Comparison of ENCODE assay signal across 29 cellular contexts in genomic region chr1:53371851-53372250, GRCh38. TPM values are rescaled to one million over a fixed set of nuclear protein-coding genes. Genes with fewer than 3 reads are reported as not detected.
DNase-seq lines count a peak whose midpoint lies in the region; ATAC-seq and TF ChIP-seq lines count a peak whose summit lies in the region.
"Had no signal": no experiment of that assay in that cellular context is flagged by ENCODE, and none has a peak within 500 bp of the region (broad histone marks: within the 10 kb centered on the region; RNA-seq: fewer than 3 reads in every experiment).

No MANE protein-coding gene starts in this region.

- peak overlapping the region; percentile 27 for H3K27ac Mint-ChIP-seq in T-helper 17 cell
- H3K27ac Mint-ChIP-seq: activated naive CD8-positive, alpha-beta T cell; activated T-helper 1 cell treated with anti-CD3 and anti-CD28 coated beads, Interleukin-12 subunit alpha, Interleukin-12 subunit beta, Interleukin-2, Interleukin-4 antibody, amounts not matched to agents 30 ng/mL and 10 ng/mL and 1 ng/mL, durations not matched to agents 14 hours and 24 hours and 36 hours; dendritic cell treated with granulocyte-macrophage colony-stimulating factor and Interleukin-4, amounts not matched to agents 40 ng/mL and 50 ng/mL, for 4 days had no signal

- no peak overlapping the region for H3K27ac ChIP-seq in HEK293 (ENCODE audit: extremely low read depth, low read depth, low read length)
- no peak overlapping the region for H3K27ac ChIP-seq in esophagus muscularis mucosa (replicated peaks in 1 of 4)
- H3K27ac ChIP-seq: KMS-11, parathyroid adenoma, SK-N-MC, uterus had no signal

- 84% methylated on average over 5 of the region's 5 CpGs for WGBS in esophagus muscularis mucosa

- no peak for TF ChIP-seq CTCF in HEK293 (tag by site-specific recombination; IDR thresholded peaks at IDR 0.05)
- TF ChIP-seq CTCF in esophagus muscularis mucosa (IDR thresholded peaks at IDR 0.05) = no peak

- CTCF ChIA-PET in HEK293 (lab: Yijun Ruan, JAX) = no interaction called here

- intact Hi-C loops in esophagus muscularis mucosa (cut with DNase I) (no loop called here), sciatic nerve (cut with DNase I) (no loop called here)

- ATAC-seq in T-helper 17 cell (no peak), sciatic nerve (no peak), GM18502 (IDR thresholded peaks at IDR 0.05; ENCODE audit: poor library complexity, unreplicated experiment) (no peak)
- ATAC-seq: HCT116, mucosa of descending colon, right cardiac atrium had no signal

- H3K9me3 ChIP-seq in HEK293 (ENCODE audit: control insufficient read depth, insufficient read depth, low read depth, low read length) = no peaks in the 10 kb centered on the region
- H3K9me3 ChIP-seq in T-helper 17 cell (ENCODE audit: control insufficient read depth, low read length, poor library complexity, severe bottlenecking) = no peaks in the 10 kb centered on the region
- H3K9me3 ChIP-seq in esophagus muscularis mucosa = no peaks in the 10 kb centered on the region
- H3K9me3 ChIP-seq: Caco-2, mucosa of descending colon, uterus had no signal

- H3K4me1 ChIP-seq in HEK293 (ENCODE audit: control insufficient read depth, insufficient read depth, low read length) (no peaks in the 10 kb centered on the region), esophagus muscularis mucosa (no peaks in the 10 kb centered on the region)
- H3K4me1 ChIP-seq: Caco-2, parathyroid adenoma, uterus had no signal

- H3K4me3 ChIP-seq in HEK293 (ENCODE audit: low read depth, low read length) (no peak overlapping the region), esophagus muscularis mucosa (no peak overlapping the region)
- H3K4me3 ChIP-seq: mucosa of descending colon, SK-N-MC, uterus had no signal

- H3K36me3 Mint-ChIP-seq in T-helper 17 cell (ENCODE audit: low read depth) = no peaks in the 10 kb centered on the region
- H3K36me3 Mint-ChIP-seq: activated naive CD8-positive, alpha-beta T cell had no signal

- H3K27me3 ChIP-seq in esophagus muscularis mucosa = peaks cover 0 to 37% (median 0%) of the 10 kb centered on the region in 4 donors
- H3K27me3 ChIP-seq: uterus had no signal

- no peak for TF ChIP-seq EP300 in esophagus muscularis mucosa (IDR thresholded peaks at IDR 0.05)

- POLR2A ChIA-PET in HEK293 (lab: Yijun Ruan, JAX) = interaction anchor here (1.0 kb wide), 1 partner anchor 11 kb away, joined by 3 read pairs; no protein-coding TSS in a partner anchor

- H3K4me1 Mint-ChIP-seq in T-helper 17 cell = peaks cover 17% of the 10 kb centered on the region

- peaks cover 14% of the 10 kb centered on the region for H3K27me3 Mint-ChIP-seq in T-helper 17 cell
- H3K27me3 Mint-ChIP-seq: activated naive CD8-positive, alpha-beta T cell had no signal

- DNase-seq in T-helper 17 cell = no peak
- peak; percentile 81 for DNase-seq in esophagus muscularis mucosa (ENCODE audit: extremely low spot score)
- peak; percentile 10 for DNase-seq in sciatic nerve (ENCODE audit: low spot score)
- DNase-seq in NCI-H82 (lab: John Stamatoyannopoulos, UW) = no peak
- no peak for DNase-seq in NCI-H2171 (lab: John Stamatoyannopoulos, UW)
- DNase-seq: activated CD4-positive, alpha-beta T cell treated with anti-CD3 and anti-CD28 coated beads for 48 hours; C1 segment of cervical spinal cord; Caco-2; central memory CD4-positive, alpha-beta T cell; DMS79 treated with DMSO at 0.1 percent for 48 hours; mucosa of descending colon; NCI-H1417 treated with DMSO at 0.1 percent for 48 hours; NCI-H2081 treated with DMSO at 0.1 percent for 48 hours; NCI-H446 treated with DMSO at 0.1 percent for 48 hours; right cardiac atrium; RPMI8226; stimulated activated CD4-positive, alpha-beta T cell treated with anti-CD3 and anti-CD28 coated beads, Interleukin-12 subunit alpha, Interleukin-12 subunit beta, amount 100 ng/mL, for 4 hours; stimulated activated CD4-positive, alpha-beta T cell treated with anti-CD3 and anti-CD28 coated beads, Interleukin-4, amount 100 ng/mL, for 1 hour; T-helper 2 cell had no signal

- H3K36me3 ChIP-seq in HEK293 (ENCODE audit: control insufficient read depth in 2 of 2, insufficient read depth in 1 of 2, low read length in 2 of 2) (no peaks in the 10 kb centered on the region), esophagus muscularis mucosa (no peaks in the 10 kb centered on the region)
- H3K36me3 ChIP-seq: uterus had no signal

- H3K4me3 Mint-ChIP-seq in T-helper 17 cell = no peak overlapping the region
- H3K4me3 Mint-ChIP-seq: activated naive CD8-positive, alpha-beta T cell; activated T-helper 1 cell treated with anti-CD3 and anti-CD28 coated beads, Interleukin-12 subunit alpha, Interleukin-12 subunit beta, Interleukin-2, Interleukin-4 antibody, amounts not matched to agents 30 ng/mL and 10 ng/mL and 1 ng/mL, durations not matched to agents 14 hours and 24 hours and 36 hours; dendritic cell treated with granulocyte-macrophage colony-stimulating factor and Interleukin-4, amounts not matched to agents 40 ng/mL and 50 ng/mL, for 4 days had no signal

- no peak for TF ChIP-seq POLR2A in esophagus muscularis mucosa (IDR thresholded peaks at IDR 0.05; ENCODE audit: low read depth)

TF ChIP-seq in HEK293, 187 proteins besides CTCF, POLR2A, EP300 and RAD21:
- TF ChIP-seq ZNF785 (tag by site-specific recombination; IDR thresholded peaks at IDR 0.05) = no peak
- TF ChIP-seq MZF1 (tag by site-specific recombination; IDR thresholded peaks at IDR 0.05; ENCODE audit: borderline replicate concordance) = no peak
- TF ChIP-seq SALL2 (tag by site-specific recombination; IDR thresholded peaks at IDR 0.05; ENCODE audit: borderline replicate concordance) = no peak
- no peak for TF ChIP-seq GLI2 (tag by site-specific recombination; IDR thresholded peaks at IDR 0.05; ENCODE audit: borderline replicate concordance, low read depth)
- peak; percentile 69 for TF ChIP-seq ZFHX2 (tag by site-specific recombination; conservative IDR thresholded peaks at IDR 0.05)
- no peak for TF ChIP-seq ZNF629 (tag by site-specific recombination; IDR thresholded peaks at IDR 0.05)
- no peak for TF ChIP-seq ZNF549 (tag by site-specific recombination; IDR thresholded peaks at IDR 0.05)
- TF ChIP-seq EGR2 (tag by site-specific recombination; IDR thresholded peaks at IDR 0.05; ENCODE audit: low read depth) = peak; percentile 51; the same call in 1 of the 2 replicates
- TF ChIP-seq ZBTB17 (tag by site-specific recombination; IDR thresholded peaks at IDR 0.05) = peak; percentile 17; the same call in 1 of the 2 replicates
- no peak for TF ChIP-seq KLF9 (tag by site-specific recombination; IDR thresholded peaks at IDR 0.05; ENCODE audit: low read depth)
- TF ChIP-seq ZNF623 (tag by site-specific recombination; IDR thresholded peaks at IDR 0.05) = no peak
- no peak for TF ChIP-seq ZNF670 (tag by site-specific recombination; IDR thresholded peaks at IDR 0.05; ENCODE audit: low read depth)
- TF ChIP-seq ZSCAN5A (tag by site-specific recombination; IDR thresholded peaks at IDR 0.05) = no peak

RNA-seq across cellular contexts. Expression of gene LRP8, which starts 44.0 kb away (rescaled TPM):
- total RNA-seq in T-helper 17 cell (10 to 100 TPM; 15.1 to 18.6 TPM), esophagus muscularis mucosa (1 to 10 TPM in 3 of 4 donors, under 1 TPM in 1; 0.83 to 6.0 (median 1.9) TPM), sciatic nerve (2.4 TPM)

Comparison
In these comparisons a context has a peak if more than half of its experiments do, and no peak if none do; other contexts are left out.
1. DNase-seq: peak in esophagus muscularis mucosa (single experiment) and sciatic nerve (single experiment); none in T-helper 17 cell (0 of 3), NCI-H82 (single experiment) and NCI-H2171 (single experiment).